32 cellular contexts compared by ENCODE assay signal in genomic region chr4:106095408-106095807, GRCh38.
A peak's percentile ranks its signal among the peaks of the same experiment; 100 is the strongest.
DNase-seq lines count a peak whose midpoint lies in the region; ATAC-seq, FAIRE-seq and TF ChIP-seq lines count a peak whose summit lies in the region.
"Had no signal": no experiment of that assay in that cellular context is flagged by ENCODE, and none has a peak within 500 bp of the region (broad histone marks: within the 10 kb centered on the region; RNA-seq: fewer than 3 reads in every experiment).

No MANE protein-coding gene starts in this region.

- no peak overlapping the region for H3K4me2 ChIP-seq in mesenchymal stem cell (ENCODE audit: low read length, poor library complexity, severe bottlenecking)
- H3K4me2 ChIP-seq: neural progenitor cell had no signal

- intact Hi-C loops in CD8-positive, alpha-beta T cell (cut with DNase I, micrococcal nuclease) = no loop called here

- H3K27me3 Mint-ChIP-seq in CD8-positive, alpha-beta T cell (ENCODE audit: low read depth) = no peaks in the 10 kb centered on the region
- H3K27me3 Mint-ChIP-seq: central memory CD8-positive, alpha-beta T cell had no signal

- no peak overlapping the region for H4K91ac ChIP-seq in mesenchymal stem cell (ENCODE audit: low read length)

- peak overlapping the region in 1 of 2 experiments; percentile 1 for H3K14ac ChIP-seq in mesenchymal stem cell (ENCODE audit: low read length in 2 of 2)

- no peak overlapping the region for H3K4me3 Mint-ChIP-seq in CD8-positive, alpha-beta T cell
- H3K4me3 Mint-ChIP-seq: central memory CD8-positive, alpha-beta T cell; neural progenitor cell; stimulated activated effector memory CD8-positive, alpha-beta T cell treated with anti-CD3 and anti-CD28 coated beads, Interleukin-12 subunit alpha, Interleukin-12 subunit beta, amount 100 ng/mL, for 72 hours; T-helper 1 cell treated with Interleukin-12 subunit alpha and Interleukin-12 subunit beta and Interleukin-4 antibody, amounts not matched to agents 30 μg/mL and 1 μg/mL, for 36 hours had no signal

- H3K36me3 Mint-ChIP-seq in CD8-positive, alpha-beta T cell = peaks cover 81% of the 10 kb centered on the region

- no peak overlapping the region for H3K23ac ChIP-seq in mesenchymal stem cell (ENCODE audit: low read length in 2 of 2)

- no peaks in the 10 kb centered on the region for H3K4me1 Mint-ChIP-seq in CD8-positive, alpha-beta T cell (ENCODE audit: low read depth)
- H3K4me1 Mint-ChIP-seq: central memory CD8-positive, alpha-beta T cell; stimulated activated effector memory CD8-positive, alpha-beta T cell treated with anti-CD3 and anti-CD28 coated beads, Interleukin-12 subunit alpha, Interleukin-12 subunit beta, amount 100 ng/mL, for 72 hours had no signal

- no peak overlapping the region for H3K4ac ChIP-seq in mesenchymal stem cell (ENCODE audit: low read depth in 1 of 2, low read length in 2 of 2)

- POLR2A ChIA-PET in CD8-positive, alpha-beta T cell (lab: Charles Lee) = no interaction called here

- DNase-seq in CD8-positive, alpha-beta T cell = no peak
- DNase-seq in LHCN-M2 (ENCODE audit: low read depth) (peak; percentile 13), fibroblast of pulmonary artery (ENCODE audit: low read depth) (peak; percentile 23), mesenchymal stem cell (peak; percentile 42), HTR-8/SVneo (ENCODE audit: insufficient read length, low spot score) (no peak), urothelium cell line (ENCODE audit: low spot score) (no peak), NOMO-1 treated with DMSO at 0.1 percent for 48 hours (lab: John Stamatoyannopoulos, UW; ENCODE audit: unreplicated experiment) (no peak)
- DNase-seq: ACHN; activated CD4-positive, alpha-beta T cell treated with anti-CD3 and anti-CD28 coated beads, Interleukin-2, amount 50 U/mL, for 48 hours; activated CD8-positive, alpha-beta memory T cell treated with anti-CD3 and anti-CD28 coated beads, Interleukin-2, amount 50 U/mL, for 4 hours; aorta; C1 segment of cervical spinal cord; Caco-2; dermis blood vessel endothelial cell; GF-D8; GM23248; NCI-H1048; NCI-H1694 treated with DMSO at 0.1 percent for 48 hours; NCI-H69; right cardiac atrium; stimulated activated CD4-positive, alpha-beta T cell treated with anti-CD3 and anti-CD28 coated beads, Interleukin-4, amount 100 ng/mL, for 24 hours; upper lobe of left lung had no signal

- peaks cover 6% of the 10 kb centered on the region for H3K36me3 ChIP-seq in CD8-positive, alpha-beta T cell (ENCODE audit: insufficient read depth, low read length)
- peaks cover 17 to 37% of the 10 kb centered on the region in 2 experiments for H3K36me3 ChIP-seq in mesenchymal stem cell (ENCODE audit: control insufficient read depth in 1 of 2, insufficient read depth in 2 of 2, low read depth in 1 of 2, low read length in 2 of 2)

- H3K27ac ChIP-seq in CD8-positive, alpha-beta T cell (ENCODE audit: low read depth, low read length) = no peak overlapping the region
- H3K27ac ChIP-seq in mesenchymal stem cell (ENCODE audit: low read length, poor library complexity, severe bottlenecking) = no peak overlapping the region
- H3K27ac ChIP-seq: GM23248, HL-60, neural progenitor cell, RWPE1, upper lobe of left lung had no signal

- no peak for ATAC-seq in CD8-positive, alpha-beta T cell
- no peak for ATAC-seq in GM21825 (IDR thresholded peaks at IDR 0.05; ENCODE audit: unreplicated experiment)
- ATAC-seq: activated naive CD4-positive, alpha-beta T cell treated with anti-CD3 and anti-CD28 coated beads, Interleukin-2, amount 50 U/mL, for 72 hours; right cardiac atrium; stimulated activated effector memory CD8-positive, alpha-beta T cell treated with anti-CD3 and anti-CD28 coated beads, Interleukin-12 subunit alpha, Interleukin-12 subunit beta, amount 100 ng/mL, for 72 hours had no signal

- no peak overlapping the region for H2AFZ ChIP-seq in mesenchymal stem cell (ENCODE audit: low read depth, low read length)
- H2AFZ ChIP-seq: GM23248, neural progenitor cell had no signal

- FAIRE-seq in HTR-8/SVneo (lab: Jason Lieb, UNC) (no peak), urothelium cell line (lab: Jason Lieb, UNC) (no peak)
- FAIRE-seq: TTC549 had no signal

- H2BK15ac ChIP-seq in mesenchymal stem cell (ENCODE audit: low read depth, poor library complexity, severe bottlenecking) = no peak overlapping the region

- H2BK120ac ChIP-seq in mesenchymal stem cell (ENCODE audit: low read depth, low read length) = no peak overlapping the region

- H3K4me1 ChIP-seq in CD8-positive, alpha-beta T cell (ENCODE audit: insufficient read depth, low read length) = no peaks in the 10 kb centered on the region
- peaks cover 2% of the 10 kb centered on the region for H3K4me1 ChIP-seq in mesenchymal stem cell (ENCODE audit: control insufficient read depth, insufficient read depth, low read depth, low read length)
- H3K4me1 ChIP-seq: Caco-2, upper lobe of left lung had no signal

- CTCF ChIA-PET in CD8-positive, alpha-beta T cell (lab: Charles Lee) = no interaction called here

- H3K79me1 ChIP-seq in mesenchymal stem cell (replicated peaks; ENCODE audit: low read length, poor library complexity, severe bottlenecking) = no peaks in the 10 kb centered on the region

- no peak overlapping the region for H2BK12ac ChIP-seq in mesenchymal stem cell (ENCODE audit: low read length in 2 of 2)

- no peak overlapping the region for H2BK5ac ChIP-seq in mesenchymal stem cell (ENCODE audit: low read depth, low read length, poor library complexity, severe bottlenecking)

- H4K8ac ChIP-seq in mesenchymal stem cell (ENCODE audit: low read length) = no peak overlapping the region

- no peak overlapping the region for H3K4me3 ChIP-seq in CD8-positive, alpha-beta T cell (ENCODE audit: low read depth, low read length)
- no peak overlapping the region for H3K4me3 ChIP-seq in fibroblast of pulmonary artery (replicated peaks; ENCODE audit: low read depth, low read length)
- H3K4me3 ChIP-seq in mesenchymal stem cell (ENCODE audit: insufficient read depth in 1 of 2, low read depth in 1 of 2, low read length in 2 of 2) = no peak overlapping the region
- H3K4me3 ChIP-seq: GM23248, neural progenitor cell, upper lobe of left lung had no signal

- WGBS in mesenchymal stem cell = 27% methylated on average over 2 of the region's 2 CpGs

- peaks cover 8% of the 10 kb centered on the region for H3K9me3 ChIP-seq in CD8-positive, alpha-beta T cell (ENCODE audit: low read length)
- H3K9me3 ChIP-seq in mesenchymal stem cell (ENCODE audit: control insufficient read depth, low read length) = peaks cover 13% of the 10 kb centered on the region

- peaks cover 16% of the 10 kb centered on the region for H3K9me3 Mint-ChIP-seq in CD8-positive, alpha-beta T cell

- H3K27me3 ChIP-seq in CD8-positive, alpha-beta T cell (ENCODE audit: insufficient read depth, low read length) = no peaks in the 10 kb centered on the region
- no peaks in the 10 kb centered on the region for H3K27me3 ChIP-seq in mesenchymal stem cell (ENCODE audit: control insufficient read depth in 1 of 2, insufficient read depth in 1 of 2, low read length in 2 of 2)
- H3K27me3 ChIP-seq: neural progenitor cell, upper lobe of left lung had no signal

- no peak overlapping the region for H3K18ac ChIP-seq in mesenchymal stem cell (ENCODE audit: low read depth in 1 of 2, low read length in 2 of 2)

- TF ChIP-seq CTCF in CD8-positive, alpha-beta T cell (IDR thresholded peaks at IDR 0.05) = no peak
- no peak for TF ChIP-seq CTCF in fibroblast of pulmonary artery (IDR thresholded peaks at IDR 0.05; ENCODE audit: low read length, missing control alignments)

- H3K9ac ChIP-seq in mesenchymal stem cell (ENCODE audit: low read length) = no peak overlapping the region
- H3K9ac ChIP-seq: GM23248, neural progenitor cell had no signal

- no peak overlapping the region for H2AK5ac ChIP-seq in mesenchymal stem cell (ENCODE audit: low read length, severe bottlenecking)

- peak overlapping the region; percentile 20 for H3K27ac Mint-ChIP-seq in CD8-positive, alpha-beta T cell
- H3K27ac Mint-ChIP-seq: activated naive CD4-positive, alpha-beta T cell treated with anti-CD3 and anti-CD28 coated beads, Interleukin-2, amount 50 U/mL, for 72 hours; activated T-helper 2 cell treated with anti-CD3 and anti-CD28 coated beads, Interferon-gamma antibody, Interleukin-2, Interleukin-4, amounts not matched to agents 10 μg/mL and 5 μg/mL and 100 μg/mL, durations not matched to agents 14 hours and 24 hours and 36 hours; neural progenitor cell; stimulated activated effector memory CD8-positive, alpha-beta T cell treated with anti-CD3 and anti-CD28 coated beads, Interleukin-12 subunit alpha, Interleukin-12 subunit beta, amount 100 ng/mL, for 72 hours; T-helper 1 cell treated with Interleukin-12 subunit alpha and Interleukin-12 subunit beta and Interleukin-4 antibody, amounts not matched to agents 30 μg/mL and 1 μg/mL, for 36 hours had no signal

Comparison
In these comparisons a context has a peak if more than half of its experiments do, and no peak if none do; other contexts are left out.
1. DNase-seq: peak in LHCN-M2 (single experiment), fibroblast of pulmonary artery (single experiment) and mesenchymal stem cell (single experiment); none in CD8-positive, alpha-beta T cell (0 of 7), HTR-8/SVneo (single experiment), urothelium cell line (single experiment) and NOMO-1 treated with DMSO at 0.1 percent for 48 hours (single experiment).